8 cellular contexts compared by ENCODE assay signal in genomic region chr20:33719277-33719988, GRCh38. TPM values are rescaled to one million over a fixed set of nuclear protein-coding genes. Genes with fewer than 3 reads are reported as not detected.
A peak's percentile ranks its signal among the peaks of the same experiment; 100 is the strongest.
DNase-seq lines count a peak whose midpoint lies in the region; ATAC-seq and TF ChIP-seq lines count a peak whose summit lies in the region.

No MANE protein-coding gene starts in this region.

- H3F3A ChIP-seq in SU-DHL-6 (ENCODE audit: insufficient read depth), result 0 out of 2 replicates have a peak, but pooled peaks cover 5% of the 10 kb centered on the region

- H3K27ac ChIP-seq in SU-DHL-6 (ENCODE audit: low read depth, low read length) (peak overlapping the region; percentile 39), skeletal muscle tissue (ENCODE audit: low read depth, low read length) (peak overlapping the region; percentile 63)

- H3K36me3 ChIP-seq in SU-DHL-6 (ENCODE audit: low read length), result no peaks in the 10 kb centered on the region
- H3K36me3 ChIP-seq in skeletal muscle tissue (ENCODE audit: control insufficient read depth in 3 of 3, insufficient read depth in 3 of 3, low read length in 3 of 3), result peaks cover 3 to 5% (median 4%) of the 10 kb centered on the region in 3 donors

- H3K27me3 ChIP-seq in SU-DHL-6 (ENCODE audit: low read length) (no peaks in the 10 kb centered on the region), skeletal muscle tissue (ENCODE audit: control insufficient read depth in 3 of 3, insufficient read depth in 3 of 3, low read length in 3 of 3) (no peaks in the 10 kb centered on the region)

- H3K9me3 ChIP-seq in SU-DHL-6 (ENCODE audit: insufficient read depth, low read length) (no peaks in the 10 kb centered on the region), skeletal muscle tissue (ENCODE audit: control insufficient read depth in 3 of 3, low read length in 3 of 3) (no peaks in the 10 kb centered on the region)

- H2AFZ ChIP-seq in SU-DHL-6 (ENCODE audit: low read depth, low read length, severe bottlenecking), result peak overlapping the region; percentile 31

- TF ChIP-seq CTCF in SU-DHL-6 (IDR thresholded peaks at IDR 0.05; ENCODE audit: insufficient read depth, low read length, poor library complexity, severe bottlenecking) (no peak), fibroblast of villous mesenchyme (IDR thresholded peaks at IDR 0.05; ENCODE audit: insufficient read depth, low read depth, low read length) (no peak)

- H3K4me1 ChIP-seq in skeletal muscle tissue (ENCODE audit: control insufficient read depth in 3 of 3, insufficient read depth in 3 of 3, low read length in 3 of 3), result peaks cover 10 to 15% (median 12%) of the 10 kb centered on the region in 3 donors

- H4K20me1 ChIP-seq in SU-DHL-6 (ENCODE audit: low read depth, low read length), result no peaks in the 10 kb centered on the region

- no peak for TF ChIP-seq POLR2A in GM18505 (IDR thresholded peaks at IDR 0.05; ENCODE audit: borderline replicate concordance, extremely low read depth, insufficient read depth, insufficient read length)

- peaks cover 21% of the 10 kb centered on the region; the same call in 1 of the 2 replicates for H3K79me2 ChIP-seq in SU-DHL-6 (ENCODE audit: insufficient read depth, low read length)

- H3K9ac ChIP-seq in SU-DHL-6 (ENCODE audit: low read length) (peak overlapping the region; percentile 73), skeletal muscle tissue (ENCODE audit: low read depth in 1 of 3, low read length in 3 of 3) (peak overlapping the region; percentile 89 to 98 (median 93))

- no peaks in the 10 kb centered on the region for H3K9me2 ChIP-seq in SU-DHL-6 (replicated peaks; ENCODE audit: insufficient read depth, low read length)

- peak overlapping the region; percentile 66 for H3K4me2 ChIP-seq in SU-DHL-6 (ENCODE audit: low read depth, low read length, poor library complexity, severe bottlenecking)

- H3K4me3 ChIP-seq in SU-DHL-6 (ENCODE audit: insufficient read depth, low read length, poor library complexity, severe bottlenecking), result peak overlapping the region; percentile 79
- peak overlapping the region; percentile 80 for H3K4me3 ChIP-seq in fibroblast of villous mesenchyme (ENCODE audit: low read depth, low read length)
- H3K4me3 ChIP-seq in skeletal muscle tissue (ENCODE audit: low read length in 3 of 3), result peak overlapping the region; percentile 92 to 99 (median 99)

- peak; percentile 3 for ATAC-seq in GM21526 (IDR thresholded peaks at IDR 0.05; ENCODE audit: low FRiP score, unreplicated experiment)
- ATAC-seq in GM18505 (IDR thresholded peaks at IDR 0.05; ENCODE audit: unreplicated experiment), result no peak
- ATAC-seq in HG02885 (IDR thresholded peaks at IDR 0.05; ENCODE audit: poor library complexity, unreplicated experiment), result no peak

- DNase-seq in fibroblast of villous mesenchyme (ENCODE audit: low read depth), result no peak
- DNase-seq in GF-D8 (lab: John Stamatoyannopoulos, UW), result no peak
- DNase-seq in NCI-H82 treated with DMSO at 0.1 percent for 48 hours (lab: John Stamatoyannopoulos, UW; ENCODE audit: unreplicated experiment), result no peak

RNA-seq across cellular contexts. Expression of gene PXMP4, which starts 0.7 kb away (rescaled TPM):
- 3.9 and 5.2 TPM in 2 replicates for total RNA-seq in fibroblast of villous mesenchyme
- total RNA-seq in skeletal muscle tissue, result 7.3 TPM

RNA-seq across cellular contexts. Expression of gene ZNF341, which starts 12.4 kb away (rescaled TPM):
- 0.64 and 1.3 TPM in 2 replicates for total RNA-seq in fibroblast of villous mesenchyme
- 1.0 TPM for total RNA-seq in skeletal muscle tissue

RNA-seq across cellular contexts. Expression of gene E2F1, which starts 33.2 kb away (rescaled TPM):
- total RNA-seq in fibroblast of villous mesenchyme, result 7.1 and 7.3 TPM in 2 replicates
- total RNA-seq in skeletal muscle tissue, result 5.2 TPM

RNA-seq across cellular contexts. Expression of gene NECAB3, which starts 45.2 kb away (rescaled TPM):
- 22.0 and 23.8 TPM in 2 replicates for total RNA-seq in fibroblast of villous mesenchyme
- total RNA-seq in skeletal muscle tissue, result 32.4 TPM

RNA-seq across cellular contexts. Expression of gene ACTL10, which starts 52.7 kb away (rescaled TPM):
- total RNA-seq in fibroblast of villous mesenchyme (1.7 and 2.6 TPM in 2 replicates), skeletal muscle tissue (1.0 TPM)
